Comparison of ENCODE assay signal across 1 cellular context in the genomic region with DNA sequence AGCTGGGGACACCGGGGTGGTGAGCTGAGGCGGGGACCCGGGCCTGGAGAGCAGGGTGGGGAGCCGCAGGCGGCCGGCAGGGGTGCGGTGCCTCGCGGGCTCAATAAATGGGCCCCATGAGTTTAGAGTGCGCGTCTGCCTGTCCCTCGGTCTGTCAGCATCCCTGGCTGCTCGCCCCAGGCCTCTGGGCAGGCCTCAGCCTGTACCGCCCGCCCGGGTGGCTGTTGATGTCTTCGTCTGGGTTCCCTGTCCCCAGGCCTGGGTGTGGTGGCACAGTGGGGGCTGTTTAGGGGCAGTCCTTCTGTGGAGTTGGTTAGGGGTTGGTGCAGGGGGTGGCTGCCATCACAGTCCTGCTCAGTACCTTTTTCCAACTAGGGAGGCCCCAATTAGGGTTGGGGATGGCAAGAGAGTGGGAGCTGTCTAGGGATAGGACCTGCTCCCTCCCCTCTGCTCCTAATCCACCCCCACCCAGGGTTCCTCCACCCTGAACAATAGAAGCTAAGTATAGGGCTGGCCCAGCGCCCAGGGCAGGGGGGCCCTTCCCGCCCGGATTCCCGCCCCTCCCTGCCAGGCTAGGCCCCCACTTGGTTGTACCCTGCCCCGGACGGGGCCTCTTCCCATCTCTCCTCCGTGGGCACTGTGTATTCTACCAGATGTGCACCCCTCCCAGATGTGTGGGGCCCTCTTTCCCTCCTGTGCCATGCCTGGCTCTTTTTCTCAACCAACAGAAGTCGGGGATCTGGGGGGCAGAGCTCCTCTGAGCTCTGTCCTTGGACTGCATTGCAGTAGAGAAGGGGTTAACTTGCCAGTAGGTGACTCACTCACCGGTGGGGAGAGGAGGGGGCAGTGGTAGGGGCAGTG.
A peak's percentile ranks its signal among the peaks of the same experiment; 100 is the strongest.
TF ChIP-seq lines count a peak whose summit lies in the region.

No MANE protein-coding gene starts in this region.

TF ChIP-seq in GM12878, 131 proteins besides CTCF, POLR2A, EP300 and RAD21:
- TF ChIP-seq LARP7 (IDR thresholded peaks at IDR 0.05) = 0 out of 2 replicates have a peak, but pooled peaks have one; percentile 21
- TF ChIP-seq, protein P1, sequence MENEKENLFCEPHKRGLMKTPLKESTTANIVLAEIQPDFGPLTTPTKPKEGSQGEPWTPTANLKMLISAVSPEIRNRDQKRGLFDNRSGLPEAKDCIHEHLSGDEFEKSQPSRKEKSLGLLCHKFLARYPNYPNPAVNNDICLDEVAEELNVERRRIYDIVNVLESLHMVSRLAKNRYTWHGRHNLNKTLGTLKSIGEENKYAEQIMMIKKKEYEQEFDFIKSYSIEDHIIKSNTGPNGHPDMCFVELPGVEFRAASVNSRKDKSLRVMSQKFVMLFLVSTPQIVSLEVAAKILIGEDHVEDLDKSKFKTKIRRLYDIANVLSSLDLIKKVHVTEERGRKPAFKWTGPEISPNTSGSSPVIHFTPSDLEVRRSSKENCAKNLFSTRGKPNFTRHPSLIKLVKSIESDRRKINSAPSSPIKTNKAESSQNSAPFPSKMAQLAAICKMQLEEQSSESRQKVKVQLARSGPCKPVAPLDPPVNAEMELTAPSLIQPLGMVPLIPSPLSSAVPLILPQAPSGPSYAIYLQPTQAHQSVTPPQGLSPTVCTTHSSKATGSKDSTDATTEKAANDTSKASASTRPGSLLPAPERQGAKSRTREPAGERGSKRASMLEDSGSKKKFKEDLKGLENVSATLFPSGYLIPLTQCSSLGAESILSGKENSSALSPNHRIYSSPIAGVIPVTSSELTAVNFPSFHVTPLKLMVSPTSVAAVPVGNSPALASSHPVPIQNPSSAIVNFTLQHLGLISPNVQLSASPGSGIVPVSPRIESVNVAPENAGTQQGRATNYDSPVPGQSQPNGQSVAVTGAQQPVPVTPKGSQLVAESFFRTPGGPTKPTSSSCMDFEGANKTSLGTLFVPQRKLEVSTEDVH (IDR thresholded peaks at IDR 0.05; ENCODE audit: low read depth, partially characterized antibody) = no peak
